Comparison of ENCODE assay signal across 34 cellular contexts in the genomic region with DNA sequence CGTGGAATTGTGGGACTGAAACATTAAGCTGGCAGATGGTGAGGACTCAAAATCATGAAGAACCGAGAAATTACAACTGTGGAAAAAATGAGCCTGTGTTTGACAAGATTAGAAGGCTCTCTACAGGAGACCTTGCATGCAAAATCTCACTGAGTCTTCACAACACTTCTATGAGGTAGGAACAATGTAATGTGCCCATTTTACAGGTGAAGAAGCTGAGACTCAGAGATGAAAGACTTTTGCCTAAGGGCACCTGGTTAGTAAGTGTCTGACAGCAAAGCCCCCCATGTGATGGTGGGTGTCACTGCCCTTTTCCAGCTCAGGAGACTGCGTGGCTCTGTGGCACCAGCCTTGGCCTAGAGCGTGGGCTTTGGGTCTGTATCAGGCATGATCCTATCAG. TPM values are rescaled to one million over a fixed set of nuclear protein-coding genes. Genes with fewer than 3 reads are reported as not detected.
"Had no signal": no experiment of that assay in that cellular context is flagged by ENCODE, and none has a peak within 500 bp of the region (broad histone marks: within the 10 kb centered on the region; RNA-seq: fewer than 3 reads in every experiment).

No MANE protein-coding gene starts in this region.

- H3K9ac ChIP-seq: parathyroid adenoma had no signal

- H2AFZ ChIP-seq: parathyroid adenoma had no signal

- H3K4me2 ChIP-seq: smooth muscle cell had no signal

- ATAC-seq: naive thymus-derived CD8-positive, alpha-beta T cell; psoas muscle; right cardiac atrium; sciatic nerve; stimulated activated memory B cell treated with anti-CD40 and anti-IgM and Interleukin-4, amounts not matched to agents 10 μg/mL and 1 μg/mL and 100 μg/mL, for 72 hours; stimulated activated naive CD8-positive, alpha-beta T cell treated with anti-CD3 and anti-CD28 coated beads, Interleukin-15, amount 100 ng/mL, for 72 hours; stimulated activated naive CD8-positive, alpha-beta T cell treated with anti-CD3 and anti-CD28 coated beads, Interleukin-15, Interleukin-2, amounts not matched to agents 100 U/mL and 50 U/mL, for 24 hours had no signal

- H3K9me3 ChIP-seq: neutrophil, ovary, psoas muscle, spleen, suprapubic skin, thoracic aorta, thyroid gland, tibial nerve, upper lobe of left lung, vagina had no signal

- H3K27ac ChIP-seq: neutrophil, ovary, parathyroid adenoma, psoas muscle, skin epidermis, spleen, suprapubic skin, thoracic aorta, thyroid gland, tibial nerve, upper lobe of left lung, vagina had no signal

- FAIRE-seq: urothelium cell line had no signal

- H3K36me3 ChIP-seq: neutrophil, ovary, spleen, suprapubic skin, thoracic aorta, thyroid gland, tibial nerve, upper lobe of left lung, vagina had no signal

- H3K4me1 ChIP-seq: parathyroid adenoma, psoas muscle, spleen, suprapubic skin, thyroid gland, tibial nerve, upper lobe of left lung, vagina had no signal

- H3K27me3 ChIP-seq: ovary, thyroid gland, tibial nerve, upper lobe of left lung, vagina had no signal

- H3K79me2 ChIP-seq: parathyroid adenoma had no signal

- DNase-seq: naive thymus-derived CD8-positive, alpha-beta T cell; nephron progenitor cell; nucleus accumbens; ovary; psoas muscle; right cardiac atrium; spleen; stimulated activated CD4-positive, alpha-beta T cell treated with anti-CD3 and anti-CD28 coated beads, Interleukin-12 subunit alpha, Interleukin-12 subunit beta, amount 100 ng/mL, for 4 hours; stimulated activated CD4-positive, alpha-beta T cell treated with anti-CD3 and anti-CD28 coated beads, Interleukin-1b, Interleukin-23, amount 100 ng/mL, for 48 hours; stimulated activated CD4-positive, alpha-beta T cell treated with anti-CD3 and anti-CD28 coated beads, Interleukin-4, amount 100 ng/mL, for 1 hour; stimulated activated CD4-positive, alpha-beta T cell treated with anti-CD3 and anti-CD28 coated beads, Interleukin-4, amount 100 ng/mL, for 4 hours; stimulated activated CD8-positive, alpha-beta memory T cell treated with anti-CD3 and anti-CD28 coated beads, Interleukin-4, amount 100 ng/mL, for 48 hours; stimulated activated naive CD4-positive, alpha-beta T cell; stimulated activated naive CD8-positive, alpha-beta T cell treated with anti-CD3 and anti-CD28 coated beads, Interleukin-15, amount 100 ng/mL, for 72 hours; stimulated activated naive CD8-positive, alpha-beta T cell treated with anti-CD3 and anti-CD28 coated beads, Interleukin-15, Interleukin-2, amounts not matched to agents 100 U/mL and 50 U/mL, for 24 hours; substantia nigra; thyroid gland; trophoblast cell; upper lobe of left lung had no signal

- H3K4me3 ChIP-seq: ovary, psoas muscle, skin epidermis, smooth muscle cell, spleen, suprapubic skin, thoracic aorta, thyroid gland, tibial nerve, upper lobe of left lung, vagina had no signal

RNA-seq across cellular contexts. Expression of gene OPRD1, which starts 21.0 kb away (rescaled TPM):
- total RNA-seq: naive thymus-derived CD8-positive, alpha-beta T cell; natural killer cell treated with Interleukin-12 subunit alpha and Interleukin-12 subunit beta and Interleukin-15 and Interleukin-18, amount 100 ng/mL, for 72 hours; omental fat pad; renal cortical epithelial cell; right cardiac atrium; sciatic nerve; spleen; suprapubic skin; thoracic aorta; tibial nerve; upper lobe of left lung; ureter had no signal
- polyA plus RNA-seq: ovary, spleen had no signal
